In genomic region chr20:33829636-33830035, GRCh38 we compare ENCODE assay signal across 12 cellular contexts. TPM values are rescaled to one million over a fixed set of nuclear protein-coding genes. Genes with fewer than 3 reads are reported as not detected.
DNase-seq lines count a peak whose midpoint lies in the region; ATAC-seq and TF ChIP-seq lines count a peak whose summit lies in the region.
"Had no signal": no experiment of that assay in that cellular context is flagged by ENCODE, and none has a peak within 500 bp of the region (broad histone marks: within the 10 kb centered on the region; RNA-seq: fewer than 3 reads in every experiment).

No MANE protein-coding gene starts in this region.

- POLR2A ChIA-PET in activated CD4-positive, alpha-beta memory T cell treated with anti-CD3 and anti-CD28 coated beads, Interleukin-2, amount 10 ng/mL, durations not matched to agents 7 days and 5 days (lab: Charles Lee), result no interaction called here

- peaks cover 76% of the 10 kb centered on the region for H4K20me1 ChIP-seq in neural progenitor cell (ENCODE audit: low read depth)

- H3K4me1 ChIP-seq in left ventricle myocardium inferior (peaks cover 100% of the 10 kb centered on the region), body of pancreas (peaks cover 96% of the 10 kb centered on the region), neural progenitor cell (peaks cover 32% of the 10 kb centered on the region), aorta (ENCODE audit: control insufficient read depth in 1 of 2, insufficient read depth in 2 of 2, low read length in 2 of 2) (peaks cover 10 to 20% of the 10 kb centered on the region in 2 donors)

- WGBS in body of pancreas, 2 donors, result 58 to 63% methylated on average over 3 of the region's 3 CpGs
- WGBS in aorta, 2 donors, result 70 to 77% methylated on average over 3 of the region's 3 CpGs

- TF ChIP-seq CTCF in left ventricle myocardium inferior (IDR thresholded peaks at IDR 0.05; ENCODE audit: borderline replicate concordance) (no peak), body of pancreas (IDR thresholded peaks at IDR 0.05) (no peak), neural progenitor cell (IDR thresholded peaks at IDR 0.05) (no peak)

- no peak overlapping the region for H3K4me2 ChIP-seq in neural progenitor cell

- H3K36me3 ChIP-seq in left ventricle myocardium inferior, result no peaks in the 10 kb centered on the region
- no peaks in the 10 kb centered on the region for H3K36me3 ChIP-seq in body of pancreas (replicated peaks in 1 of 2; ENCODE audit: insufficient read depth in 1 of 2, low read depth in 2 of 2)
- H3K36me3 ChIP-seq in neural progenitor cell, result no peaks in the 10 kb centered on the region
- no peaks in the 10 kb centered on the region for H3K36me3 ChIP-seq in aorta (ENCODE audit: control insufficient read depth in 1 of 2, insufficient read depth in 2 of 2, low read length in 1 of 2)

- DNase-seq in left ventricle myocardium inferior, result no peak
- DNase-seq in left ventricle myocardium superior, result no peak
- DNase-seq in body of pancreas, result no peak
- DNase-seq in neural progenitor cell (ENCODE audit: low spot score), result no peak
- no peak for DNase-seq in aorta
- no peak for DNase-seq in stimulated activated CD8-positive, alpha-beta memory T cell treated with anti-CD3 and anti-CD28 coated beads, Interleukin-4, amount 100 ng/mL, for 48 hours
- DNase-seq in MV-4-11 (lab: John Stamatoyannopoulos, UW), result no peak
- no peak for DNase-seq in activated CD4-positive, alpha-beta memory T cell treated with anti-CD3 and anti-CD28 coated beads, Interleukin-2, amount 10 ng/mL, durations not matched to agents 7 days and 5 days
- DNase-seq: activated CD8-positive, alpha-beta memory T cell treated with anti-CD3 and anti-CD28 coated beads for 24 hours; mammary epithelial cell; NCI-H187 treated with DMSO at 0.1 percent for 48 hours had no signal

- intact Hi-C loops in left ventricle myocardium inferior (cut with micrococcal nuclease) (no loop called here), left ventricle myocardium superior (cut with micrococcal nuclease) (no loop called here), body of pancreas (cut with DNase I) (no loop called here), aorta (cut with DNase I) (no loop called here)

- H3K4me3 ChIP-seq in left ventricle myocardium inferior, result no peak overlapping the region
- H3K4me3 ChIP-seq in body of pancreas, result no peak overlapping the region
- H3K4me3 ChIP-seq in neural progenitor cell, result no peak overlapping the region
- H3K4me3 ChIP-seq in aorta (ENCODE audit: low read length in 2 of 2), result no peak overlapping the region

- H3K9me3 ChIP-seq in left ventricle myocardium inferior (replicated peaks) (no peaks in the 10 kb centered on the region), body of pancreas (no peaks in the 10 kb centered on the region), neural progenitor cell (ENCODE audit: low read depth) (no peaks in the 10 kb centered on the region), aorta (ENCODE audit: control insufficient read depth, low read length) (no peaks in the 10 kb centered on the region)

- H3K4me1 Mint-ChIP-seq in neural progenitor cell, result peaks cover 86% of the 10 kb centered on the region
- H3K4me1 Mint-ChIP-seq in activated CD4-positive, alpha-beta memory T cell treated with anti-CD3 and anti-CD28 coated beads, Interleukin-2, amount 10 ng/mL, durations not matched to agents 7 days and 5 days, result peaks cover 26% of the 10 kb centered on the region

- peaks cover 80% of the 10 kb centered on the region for H3K79me2 ChIP-seq in neural progenitor cell (ENCODE audit: low read depth)

- no peak overlapping the region for H2AFZ ChIP-seq in neural progenitor cell (replicated peaks)

- ATAC-seq in left ventricle myocardium superior (no peak), body of pancreas (no peak), aorta (ENCODE audit: low FRiP score) (no peak)
- ATAC-seq: SK-N-SH treated with all-trans-retinoic acid at 6 μM for 48 hours had no signal

- H3K27me3 ChIP-seq in left ventricle myocardium inferior (ENCODE audit: low read depth) (no peaks in the 10 kb centered on the region), body of pancreas (no peaks in the 10 kb centered on the region), neural progenitor cell (no peaks in the 10 kb centered on the region), aorta (ENCODE audit: control insufficient read depth in 1 of 2, insufficient read depth in 2 of 2, low read length in 1 of 2) (no peaks in the 10 kb centered on the region)

- peak overlapping the region; percentile 26 for H3K27ac Mint-ChIP-seq in neural progenitor cell
- no peak overlapping the region for H3K27ac Mint-ChIP-seq in activated CD4-positive, alpha-beta memory T cell treated with anti-CD3 and anti-CD28 coated beads, Interleukin-2, amount 10 ng/mL, durations not matched to agents 7 days and 5 days

- peak overlapping the region; percentile 46 for H3K27ac ChIP-seq in left ventricle myocardium inferior (replicated peaks)
- H3K27ac ChIP-seq in body of pancreas, result peak overlapping the region; percentile 1 to 56 (median 32)
- H3K27ac ChIP-seq in neural progenitor cell, result no peak overlapping the region
- H3K27ac ChIP-seq in aorta (ENCODE audit: low read depth in 1 of 2, low read length in 2 of 2), result peak overlapping the region; percentile 66 to 67

- H3K36me3 Mint-ChIP-seq in neural progenitor cell, result peaks cover 9% of the 10 kb centered on the region
- H3K36me3 Mint-ChIP-seq in activated CD4-positive, alpha-beta memory T cell treated with anti-CD3 and anti-CD28 coated beads, Interleukin-2, amount 10 ng/mL, durations not matched to agents 7 days and 5 days (ENCODE audit: low read depth), result peaks cover 29% of the 10 kb centered on the region

- H3K9ac ChIP-seq in neural progenitor cell, result no peak overlapping the region

- no peak overlapping the region for H3K4me3 Mint-ChIP-seq in neural progenitor cell
- no peak overlapping the region for H3K4me3 Mint-ChIP-seq in activated CD4-positive, alpha-beta memory T cell treated with anti-CD3 and anti-CD28 coated beads, Interleukin-2, amount 10 ng/mL, durations not matched to agents 7 days and 5 days

- CTCF ChIA-PET in activated CD4-positive, alpha-beta memory T cell treated with anti-CD3 and anti-CD28 coated beads, Interleukin-2, amount 10 ng/mL, durations not matched to agents 7 days and 5 days (lab: Charles Lee), result interaction anchor here (0.6 kb wide), 1 partner anchor 74 kb away, joined by 3 read pairs; no protein-coding TSS in a partner anchor

- H3K9me3 Mint-ChIP-seq in neural progenitor cell, result no peaks in the 10 kb centered on the region
- no peaks in the 10 kb centered on the region for H3K9me3 Mint-ChIP-seq in activated CD4-positive, alpha-beta memory T cell treated with anti-CD3 and anti-CD28 coated beads, Interleukin-2, amount 10 ng/mL, durations not matched to agents 7 days and 5 days

- peaks cover 13% of the 10 kb centered on the region for H3F3A ChIP-seq in neural progenitor cell (ENCODE audit: low read depth)

- H3K27me3 Mint-ChIP-seq in neural progenitor cell (ENCODE audit: insufficient read depth, low read depth), result peaks cover 2% of the 10 kb centered on the region
- no peaks in the 10 kb centered on the region for H3K27me3 Mint-ChIP-seq in activated CD4-positive, alpha-beta memory T cell treated with anti-CD3 and anti-CD28 coated beads, Interleukin-2, amount 10 ng/mL, durations not matched to agents 7 days and 5 days

- TF ChIP-seq POLR2A in body of pancreas (IDR thresholded peaks at IDR 0.05), result no peak

RNA-seq across cellular contexts. Expression of gene CHMP4B, which starts 18.5 kb away (rescaled TPM):
- total RNA-seq in left ventricle myocardium inferior (104 TPM), left ventricle myocardium superior (101 TPM), body of pancreas (10 to 100 TPM; 24.1 to 43.3 TPM), neural progenitor cell (ENCODE audit: low replicate concordance) (40.7 and 51.4 TPM in 2 replicates), aorta (100 to 1,000 TPM in 1 of 2 donors, 10 to 100 TPM in 1; 96.6 to 107 TPM)
- polyA plus RNA-seq in aorta, result 100 to 1,000 TPM; 149 to 194 TPM
- 10 to 100 TPM; 86.7 to 86.9 TPM for total RNA-seq in activated CD4-positive, alpha-beta memory T cell treated with anti-CD3 and anti-CD28 coated beads, Interleukin-2, amount 10 ng/mL, durations not matched to agents 7 days and 5 days
